1 cellular context compared by ENCODE assay signal in genomic region chr19:2260341-2260751, GRCh38.
TF ChIP-seq lines count a peak whose summit lies in the region.

No MANE protein-coding gene starts in this region.

TF ChIP-seq in HEK293, 187 proteins besides CTCF, POLR2A, EP300 and RAD21 (continued from another document and continues in another):
- TF ChIP-seq, protein P1, sequence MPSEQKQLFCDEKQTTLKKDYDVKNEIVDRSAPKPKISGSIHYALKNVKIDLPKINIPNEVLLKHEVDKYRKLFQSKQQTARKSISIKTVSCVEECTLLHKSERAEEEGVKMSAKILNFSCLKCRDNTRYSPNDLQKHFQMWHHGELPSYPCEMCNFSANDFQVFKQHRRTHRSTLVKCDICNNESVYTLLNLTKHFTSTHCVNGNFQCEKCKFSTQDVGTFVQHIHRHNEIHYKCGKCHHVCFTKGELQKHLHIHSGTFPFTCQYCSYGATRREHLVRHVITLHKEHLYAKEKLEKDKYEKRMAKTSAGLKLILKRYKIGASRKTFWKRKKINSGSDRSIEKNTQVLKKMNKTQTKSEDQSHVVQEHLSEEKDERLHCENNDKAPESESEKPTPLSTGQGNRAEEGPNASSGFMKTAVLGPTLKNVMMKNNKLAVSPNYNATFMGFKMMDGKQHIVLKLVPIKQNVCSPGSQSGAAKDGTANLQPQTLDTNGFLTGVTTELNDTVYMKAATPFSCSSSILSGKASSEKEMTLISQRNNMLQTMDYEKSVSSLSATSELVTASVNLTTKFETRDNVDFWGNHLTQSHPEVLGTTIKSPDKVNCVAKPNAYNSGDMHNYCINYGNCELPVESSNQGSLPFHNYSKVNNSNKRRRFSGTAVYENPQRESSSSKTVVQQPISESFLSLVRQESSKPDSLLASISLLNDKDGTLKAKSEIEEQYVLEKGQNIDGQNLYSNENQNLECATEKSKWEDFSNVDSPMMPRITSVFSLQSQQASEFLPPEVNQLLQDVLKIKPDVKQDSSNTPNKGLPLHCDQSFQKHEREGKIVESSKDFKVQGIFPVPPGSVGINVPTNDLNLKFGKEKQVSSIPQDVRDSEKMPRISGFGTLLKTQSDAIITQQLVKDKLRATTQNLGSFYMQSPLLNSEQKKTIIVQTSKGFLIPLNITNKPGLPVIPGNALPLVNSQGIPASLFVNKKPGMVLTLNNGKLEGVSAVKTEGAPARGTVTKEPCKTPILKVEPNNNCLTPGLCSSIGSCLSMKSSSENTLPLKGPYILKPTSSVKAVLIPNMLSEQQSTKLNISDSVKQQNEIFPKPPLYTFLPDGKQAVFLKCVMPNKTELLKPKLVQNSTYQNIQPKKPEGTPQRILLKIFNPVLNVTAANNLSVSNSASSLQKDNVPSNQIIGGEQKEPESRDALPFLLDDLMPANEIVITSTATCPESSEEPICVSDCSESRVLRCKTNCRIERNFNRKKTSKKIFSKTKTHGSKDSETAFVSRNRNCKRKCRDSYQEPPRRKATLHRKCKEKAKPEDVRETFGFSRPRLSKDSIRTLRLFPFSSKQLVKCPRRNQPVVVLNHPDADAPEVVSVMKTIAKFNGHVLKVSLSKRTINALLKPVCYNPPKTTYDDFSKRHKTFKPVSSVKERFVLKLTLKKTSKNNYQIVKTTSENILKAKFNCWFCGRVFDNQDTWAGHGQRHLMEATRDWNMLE (tag by site-specific recombination; conservative IDR thresholded peaks at IDR 0.05; ENCODE audit: low read depth), result no peak
- no peak for TF ChIP-seq ZNF600 (tag by site-specific recombination; IDR thresholded peaks at IDR 0.05)
- TF ChIP-seq, protein P2, sequence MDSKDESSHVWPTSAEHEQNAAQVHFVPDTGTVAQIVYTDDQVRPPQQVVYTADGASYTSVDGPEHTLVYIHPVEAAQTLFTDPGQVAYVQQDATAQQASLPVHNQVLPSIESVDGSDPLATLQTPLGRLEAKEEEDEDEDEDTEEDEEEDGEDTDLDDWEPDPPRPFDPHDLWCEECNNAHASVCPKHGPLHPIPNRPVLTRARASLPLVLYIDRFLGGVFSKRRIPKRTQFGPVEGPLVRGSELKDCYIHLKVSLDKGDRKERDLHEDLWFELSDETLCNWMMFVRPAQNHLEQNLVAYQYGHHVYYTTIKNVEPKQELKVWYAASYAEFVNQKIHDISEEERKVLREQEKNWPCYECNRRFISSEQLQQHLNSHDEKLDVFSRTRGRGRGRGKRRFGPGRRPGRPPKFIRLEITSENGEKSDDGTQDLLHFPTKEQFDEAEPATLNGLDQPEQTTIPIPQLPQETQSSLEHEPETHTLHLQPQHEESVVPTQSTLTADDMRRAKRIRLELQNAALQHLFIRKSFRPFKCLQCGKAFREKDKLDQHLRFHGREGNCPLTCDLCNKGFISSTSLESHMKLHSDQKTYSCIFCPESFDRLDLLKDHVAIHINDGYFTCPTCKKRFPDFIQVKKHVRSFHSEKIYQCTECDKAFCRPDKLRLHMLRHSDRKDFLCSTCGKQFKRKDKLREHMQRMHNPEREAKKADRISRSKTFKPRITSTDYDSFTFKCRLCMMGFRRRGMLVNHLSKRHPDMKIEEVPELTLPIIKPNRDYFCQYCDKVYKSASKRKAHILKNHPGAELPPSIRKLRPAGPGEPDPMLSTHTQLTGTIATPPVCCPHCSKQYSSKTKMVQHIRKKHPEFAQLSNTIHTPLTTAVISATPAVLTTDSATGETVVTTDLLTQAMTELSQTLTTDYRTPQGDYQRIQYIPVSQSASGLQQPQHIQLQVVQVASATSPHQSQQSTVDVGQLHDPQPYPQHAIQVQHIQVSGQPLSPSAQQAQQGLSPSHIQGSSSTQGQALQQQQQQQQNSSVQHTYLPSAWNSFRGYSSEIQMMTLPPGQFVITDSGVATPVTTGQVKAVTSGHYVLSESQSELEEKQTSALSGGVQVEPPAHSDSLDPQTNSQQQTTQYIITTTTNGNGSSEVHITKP (tag by site-specific recombination; IDR thresholded peaks at IDR 0.05), result peak; percentile 77
- peak; percentile 91 for TF ChIP-seq KLF10 (tag by site-specific recombination; IDR thresholded peaks at IDR 0.05)
- no peak for TF ChIP-seq ZNF132 (tag by site-specific recombination; IDR thresholded peaks at IDR 0.05; ENCODE audit: borderline replicate concordance)
- TF ChIP-seq, protein P3, sequence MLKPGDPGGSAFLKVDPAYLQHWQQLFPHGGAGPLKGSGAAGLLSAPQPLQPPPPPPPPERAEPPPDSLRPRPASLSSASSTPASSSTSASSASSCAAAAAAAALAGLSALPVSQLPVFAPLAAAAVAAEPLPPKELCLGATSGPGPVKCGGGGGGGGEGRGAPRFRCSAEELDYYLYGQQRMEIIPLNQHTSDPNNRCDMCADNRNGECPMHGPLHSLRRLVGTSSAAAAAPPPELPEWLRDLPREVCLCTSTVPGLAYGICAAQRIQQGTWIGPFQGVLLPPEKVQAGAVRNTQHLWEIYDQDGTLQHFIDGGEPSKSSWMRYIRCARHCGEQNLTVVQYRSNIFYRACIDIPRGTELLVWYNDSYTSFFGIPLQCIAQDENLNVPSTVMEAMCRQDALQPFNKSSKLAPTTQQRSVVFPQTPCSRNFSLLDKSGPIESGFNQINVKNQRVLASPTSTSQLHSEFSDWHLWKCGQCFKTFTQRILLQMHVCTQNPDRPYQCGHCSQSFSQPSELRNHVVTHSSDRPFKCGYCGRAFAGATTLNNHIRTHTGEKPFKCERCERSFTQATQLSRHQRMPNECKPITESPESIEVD (tag by site-specific recombination; IDR thresholded peaks at IDR 0.05), result peak; percentile 66; the same call in 1 of the 2 replicates
- TF ChIP-seq ZNF311 (tag by site-specific recombination; IDR thresholded peaks at IDR 0.05; ENCODE audit: borderline replicate concordance), result no peak
- no peak for TF ChIP-seq ZNF501 (tag by site-specific recombination; IDR thresholded peaks at IDR 0.05)
- peak; percentile 91 for TF ChIP-seq ZNF629 (tag by site-specific recombination; IDR thresholded peaks at IDR 0.05)
- no peak for TF ChIP-seq ZNF548 (tag by site-specific recombination; IDR thresholded peaks at IDR 0.05)
- no peak for TF ChIP-seq ZNF239 (tag by site-specific recombination; IDR thresholded peaks at IDR 0.05)
- TF ChIP-seq ZNF354C (tag by site-specific recombination; IDR thresholded peaks at IDR 0.05; ENCODE audit: borderline replicate concordance, low read depth), result no peak
- TF ChIP-seq, protein P4, sequence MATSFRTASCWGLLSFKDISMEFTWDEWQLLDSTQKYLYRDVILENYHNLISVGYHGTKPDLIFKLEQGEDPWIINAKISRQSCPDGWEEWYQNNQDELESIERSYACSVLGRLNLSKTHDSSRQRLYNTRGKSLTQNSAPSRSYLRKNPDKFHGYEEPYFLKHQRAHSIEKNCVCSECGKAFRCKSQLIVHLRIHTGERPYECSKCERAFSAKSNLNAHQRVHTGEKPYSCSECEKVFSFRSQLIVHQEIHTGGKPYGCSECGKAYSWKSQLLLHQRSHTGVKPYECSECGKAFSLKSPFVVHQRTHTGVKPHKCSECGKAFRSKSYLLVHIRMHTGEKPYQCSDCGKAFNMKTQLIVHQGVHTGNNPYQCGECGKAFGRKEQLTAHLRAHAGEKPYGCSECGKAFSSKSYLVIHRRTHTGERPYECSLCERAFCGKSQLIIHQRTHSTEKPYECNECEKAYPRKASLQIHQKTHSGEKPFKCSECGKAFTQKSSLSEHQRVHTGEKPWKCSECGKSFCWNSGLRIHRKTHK (tag by site-specific recombination; IDR thresholded peaks at IDR 0.05), result no peak
- TF ChIP-seq PRDM4 (tag by site-specific recombination; IDR thresholded peaks at IDR 0.05), result peak; percentile 60; the same call in 1 of the 2 replicates
- no peak for TF ChIP-seq ZNF341 (tag by site-specific recombination; IDR thresholded peaks at IDR 0.05; ENCODE audit: low read depth)
- TF ChIP-seq, protein P5, sequence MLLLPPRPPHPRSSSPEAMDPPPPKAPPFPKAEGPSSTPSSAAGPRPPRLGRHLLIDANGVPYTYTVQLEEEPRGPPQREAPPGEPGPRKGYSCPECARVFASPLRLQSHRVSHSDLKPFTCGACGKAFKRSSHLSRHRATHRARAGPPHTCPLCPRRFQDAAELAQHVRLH (tag by site-specific recombination; IDR thresholded peaks at IDR 0.05), result peak; percentile 15; the same call in 1 of the 2 replicates
- peak; percentile 31; the same call in 1 of the 2 replicates for TF ChIP-seq ATF2 (tag by site-specific recombination; IDR thresholded peaks at IDR 0.05; ENCODE audit: low read depth)
- TF ChIP-seq YY1 (tag by site-specific recombination; IDR thresholded peaks at IDR 0.05), result no peak
- peak; percentile 36 for TF ChIP-seq KLF16 (tag by site-specific recombination; IDR thresholded peaks at IDR 0.05)
- TF ChIP-seq ZNF48 (tag by site-specific recombination; IDR thresholded peaks at IDR 0.05), result no peak
- TF ChIP-seq ZNF624 (tag by site-specific recombination; IDR thresholded peaks at IDR 0.05), result no peak
- no peak for TF ChIP-seq ZNF202 (tag by site-specific recombination; IDR thresholded peaks at IDR 0.05; ENCODE audit: borderline replicate concordance)
- no peak for TF ChIP-seq ZNF211 (tag by site-specific recombination; IDR thresholded peaks at IDR 0.05; ENCODE audit: low read depth)
- TF ChIP-seq, protein P6, sequence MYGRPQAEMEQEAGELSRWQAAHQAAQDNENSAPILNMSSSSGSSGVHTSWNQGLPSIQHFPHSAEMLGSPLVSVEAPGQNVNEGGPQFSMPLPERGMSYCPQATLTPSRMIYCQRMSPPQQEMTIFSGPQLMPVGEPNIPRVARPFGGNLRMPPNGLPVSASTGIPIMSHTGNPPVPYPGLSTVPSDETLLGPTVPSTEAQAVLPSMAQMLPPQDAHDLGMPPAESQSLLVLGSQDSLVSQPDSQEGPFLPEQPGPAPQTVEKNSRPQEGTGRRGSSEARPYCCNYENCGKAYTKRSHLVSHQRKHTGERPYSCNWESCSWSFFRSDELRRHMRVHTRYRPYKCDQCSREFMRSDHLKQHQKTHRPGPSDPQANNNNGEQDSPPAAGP (tag by site-specific recombination; IDR thresholded peaks at IDR 0.05), result peak; percentile 57; the same call in 1 of the 2 replicates
- TF ChIP-seq ZNF280D (tag by site-specific recombination; IDR thresholded peaks at IDR 0.05), result no peak
- TF ChIP-seq, protein P7, sequence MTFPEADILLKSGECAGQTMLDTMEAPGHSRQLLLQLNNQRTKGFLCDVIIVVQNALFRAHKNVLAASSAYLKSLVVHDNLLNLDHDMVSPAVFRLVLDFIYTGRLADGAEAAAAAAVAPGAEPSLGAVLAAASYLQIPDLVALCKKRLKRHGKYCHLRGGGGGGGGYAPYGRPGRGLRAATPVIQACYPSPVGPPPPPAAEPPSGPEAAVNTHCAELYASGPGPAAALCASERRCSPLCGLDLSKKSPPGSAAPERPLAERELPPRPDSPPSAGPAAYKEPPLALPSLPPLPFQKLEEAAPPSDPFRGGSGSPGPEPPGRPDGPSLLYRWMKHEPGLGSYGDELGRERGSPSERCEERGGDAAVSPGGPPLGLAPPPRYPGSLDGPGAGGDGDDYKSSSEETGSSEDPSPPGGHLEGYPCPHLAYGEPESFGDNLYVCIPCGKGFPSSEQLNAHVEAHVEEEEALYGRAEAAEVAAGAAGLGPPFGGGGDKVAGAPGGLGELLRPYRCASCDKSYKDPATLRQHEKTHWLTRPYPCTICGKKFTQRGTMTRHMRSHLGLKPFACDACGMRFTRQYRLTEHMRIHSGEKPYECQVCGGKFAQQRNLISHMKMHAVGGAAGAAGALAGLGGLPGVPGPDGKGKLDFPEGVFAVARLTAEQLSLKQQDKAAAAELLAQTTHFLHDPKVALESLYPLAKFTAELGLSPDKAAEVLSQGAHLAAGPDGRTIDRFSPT (tag by site-specific recombination; IDR thresholded peaks at IDR 0.05), result peak; percentile 55; the same call in 1 of the 2 replicates
- TF ChIP-seq ZNF585B (tag by site-specific recombination; IDR thresholded peaks at IDR 0.05), result no peak
- TF ChIP-seq ZIC2 (tag by site-specific recombination; IDR thresholded peaks at IDR 0.05), result no peak
- no peak for TF ChIP-seq ZNF223 (tag by site-specific recombination; IDR thresholded peaks at IDR 0.05)
